ENCODE assay signal across 22 cellular contexts in the genomic region with DNA sequence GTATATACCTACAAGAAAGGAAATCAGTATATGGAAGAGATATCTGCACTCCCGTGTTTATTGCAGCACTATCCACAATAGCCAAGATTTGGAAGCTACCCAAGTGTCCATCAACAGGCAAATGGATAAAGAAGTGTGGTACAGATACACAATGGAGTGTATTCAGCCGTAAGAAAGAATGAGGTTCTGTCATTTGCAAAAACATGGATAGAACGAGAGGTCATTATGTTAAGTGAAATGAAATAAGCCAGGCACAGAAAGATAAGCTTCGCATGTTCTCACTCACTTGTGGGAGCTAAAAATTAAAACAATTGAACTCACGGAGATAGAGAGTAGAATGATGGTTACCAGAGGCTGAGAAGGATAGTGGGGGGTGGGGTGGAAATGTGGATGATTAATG. TPM values are rescaled to one million over a fixed set of nuclear protein-coding genes. Genes with fewer than 3 reads are reported as not detected.
DNase-seq lines count a peak whose midpoint lies in the region; ATAC-seq and TF ChIP-seq lines count a peak whose summit lies in the region.
"Had no signal": no experiment of that assay in that cellular context is flagged by ENCODE, and none has a peak within 500 bp of the region (broad histone marks: within the 10 kb centered on the region; RNA-seq: fewer than 3 reads in every experiment).

No MANE protein-coding gene starts in this region.

- peak overlapping the region; percentile 5 for H3K27ac Mint-ChIP-seq in MCF 10A (ENCODE audit: low read depth, unreplicated experiment)
- H3K27ac Mint-ChIP-seq: activated CD4-positive, alpha-beta memory T cell treated with anti-CD3 and anti-CD28 coated beads for 36 hours; nephron had no signal

- H3K4me3 ChIP-seq in breast epithelium = no peak overlapping the region
- no peak overlapping the region for H3K4me3 ChIP-seq in heart left ventricle
- H3K4me3 ChIP-seq: BLaER1 treated with 17β-estradiol and CSF1 and Interleukin-3, amounts not matched to agents 10 nM and 100 nM; pancreas; upper lobe of right lung had no signal

- H3K4me1 Mint-ChIP-seq in MCF 10A (ENCODE audit: insufficient read depth, unreplicated experiment) = peaks cover 8% of the 10 kb centered on the region
- H3K4me1 Mint-ChIP-seq: nephron had no signal

- DNase-seq in MCF 10A (ENCODE audit: unreplicated experiment) (no peak), breast epithelium (ENCODE audit: low spot score in 2 of 2) (no peak), heart left ventricle (no peak), OCI-M1 (lab: John Stamatoyannopoulos, UW) (no peak), ureter (ENCODE audit: low spot score) (no peak)
- DNase-seq: ACHN; activated CD4-positive, alpha-beta memory T cell treated with anti-CD3 and anti-CD28 coated beads for 36 hours; activated effector memory CD4-positive, alpha-beta T cell treated with anti-CD3 and anti-CD28 coated beads, Interleukin-2, amount 50 U/mL, for 16 hours; cortex of kidney; NCI-H1694; NCI-H510A; pancreas; RPMI8226; stimulated activated CD8-positive, alpha-beta memory T cell treated with anti-CD3 and anti-CD28 coated beads, Interleukin-4, amount 100 ng/mL, for 48 hours; SW 1271; upper lobe of right lung had no signal

- intact Hi-C loops in MCF 10A (cut with micrococcal nuclease) = loop anchor here (5.0 kb wide), 1 partner anchor 1264 kb away; no protein-coding TSS in a partner anchor
- intact Hi-C loops in breast epithelium (cut with DNase I; ENCODE audit: low total_unique reads) = no loop called here
- intact Hi-C loops in heart left ventricle (cut with DNase I) = loop anchor here (5.0 to 10.0 kb wide), 9 partner anchors 114 to 509 kb away; a partner anchor contains a TSS

- no peaks in the 10 kb centered on the region for H3K9me3 ChIP-seq in breast epithelium
- H3K9me3 ChIP-seq in heart left ventricle = peaks cover 0 to 16% (median 5%) of the 10 kb centered on the region in 12 donors
- H3K9me3 ChIP-seq: pancreas, upper lobe of right lung had no signal

- WGBS in heart left ventricle, 4 donors = 30 to 36% (median 33%) methylated on average over 5 of the region's 5 CpGs

- H3K27ac ChIP-seq in breast epithelium = no peak overlapping the region
- peak overlapping the region in 1 of 12 donors; percentile 44 for H3K27ac ChIP-seq in heart left ventricle
- H3K27ac ChIP-seq in temporal lobe (ENCODE audit: low read depth, low read length) = peak overlapping the region; percentile 36
- H3K27ac ChIP-seq: BLaER1 treated with 17β-estradiol and CSF1 and Interleukin-3, amounts not matched to agents 10 nM and 100 nM; pancreas; upper lobe of right lung had no signal

- H3K27me3 ChIP-seq in breast epithelium = no peaks in the 10 kb centered on the region
- no peaks in the 10 kb centered on the region for H3K27me3 ChIP-seq in heart left ventricle
- H3K27me3 ChIP-seq: BLaER1 treated with 17β-estradiol and CSF1 and Interleukin-3, amounts not matched to agents 10 nM and 100 nM; pancreas; upper lobe of right lung had no signal

- no peak for TF ChIP-seq CTCF in MCF 10A (IDR thresholded peaks at IDR 0.05; ENCODE audit: unreplicated experiment)
- no peak for TF ChIP-seq CTCF in breast epithelium (IDR thresholded peaks at IDR 0.05)
- TF ChIP-seq CTCF in heart left ventricle (IDR thresholded peaks at IDR 0.05) = no peak

- no peaks in the 10 kb centered on the region for H3K27me3 Mint-ChIP-seq in MCF 10A (ENCODE audit: insufficient read depth, unreplicated experiment)

- H3K9me3 Mint-ChIP-seq in MCF 10A (ENCODE audit: unreplicated experiment) = no peaks in the 10 kb centered on the region

- no peaks in the 10 kb centered on the region for H3K36me3 Mint-ChIP-seq in MCF 10A (ENCODE audit: insufficient read depth, unreplicated experiment)
- H3K36me3 Mint-ChIP-seq: activated CD4-positive, alpha-beta memory T cell treated with anti-CD3 and anti-CD28 coated beads for 36 hours had no signal

- H3K36me3 ChIP-seq in breast epithelium = no peaks in the 10 kb centered on the region
- H3K36me3 ChIP-seq in heart left ventricle = no peaks in the 10 kb centered on the region
- H3K36me3 ChIP-seq: BLaER1 treated with 17β-estradiol and CSF1 and Interleukin-3, amounts not matched to agents 10 nM and 100 nM; pancreas; upper lobe of right lung had no signal

- no TSS peak for BruUV-seq in MCF 10A (replicated peaks; lab: Mats Ljungman, UMichigan)

- no peaks in the 10 kb centered on the region for H3K4me1 ChIP-seq in breast epithelium
- H3K4me1 ChIP-seq in heart left ventricle = peaks cover 0 to 14% (median 6%) of the 10 kb centered on the region in 12 donors
- H3K4me1 ChIP-seq: pancreas, upper lobe of right lung had no signal

- POLR2A ChIA-PET in MCF 10A (lab: Yijun Ruan, JAX) = interaction anchor here (0.5 kb wide), 1 partner anchor 605 kb away, joined by 4 read pairs; no protein-coding TSS in a partner anchor

- no peak for TF ChIP-seq POLR2A in breast epithelium (IDR thresholded peaks at IDR 0.05)
- TF ChIP-seq POLR2A in heart left ventricle (IDR thresholded peaks at IDR 0.05) = no peak

- ATAC-seq in SK-N-SH treated with all-trans-retinoic acid at 6 μM for 48 hours (no peak), heart left ventricle (peak; percentile 68 to 84 (median 73)), HG03342 (IDR thresholded peaks at IDR 0.05; ENCODE audit: unreplicated experiment) (no peak)
- ATAC-seq: pancreas, sciatic nerve, upper lobe of right lung had no signal

- CTCF ChIA-PET in MCF 10A (lab: Yijun Ruan, JAX) = interaction anchor here (0.6 to 1.6 kb wide), 4 partner anchors 113 to 1304 kb away, joined by 3 to 12 read pairs (median 4); no protein-coding TSS in a partner anchor

- H3K4me3 Mint-ChIP-seq in MCF 10A (ENCODE audit: unreplicated experiment) = no peak overlapping the region
- H3K4me3 Mint-ChIP-seq: activated CD4-positive, alpha-beta memory T cell treated with anti-CD3 and anti-CD28 coated beads for 36 hours; nephron had no signal

TF ChIP-seq in SK-N-SH treated with all-trans-retinoic acid at 6 μM for 48 hours, 23 proteins besides CTCF, POLR2A, EP300 and RAD21:
- TF ChIP-seq ARNTL (CRISPR knock-in tag; IDR thresholded peaks at IDR 0.05; ENCODE audit: borderline replicate concordance, low read depth) = no peak
- peak; percentile 53 for TF ChIP-seq ISL1 (CRISPR knock-in tag; IDR thresholded peaks at IDR 0.05)
- peak; percentile 43 for TF ChIP-seq TCF4 (CRISPR knock-in tag; IDR thresholded peaks at IDR 0.05; ENCODE audit: borderline replicate concordance)
- TF ChIP-seq SNAI2 (CRISPR knock-in tag; IDR thresholded peaks at IDR 0.05) = no peak
- no peak for TF ChIP-seq BACH2 (CRISPR knock-in tag; IDR thresholded peaks at IDR 0.05; ENCODE audit: borderline replicate concordance)
- TF ChIP-seq ZNF70 (CRISPR knock-in tag; IDR thresholded peaks at IDR 0.05) = no peak
- TF ChIP-seq PPARA (CRISPR knock-in tag; IDR thresholded peaks at IDR 0.05; ENCODE audit: borderline replicate concordance) = no peak

RNA-seq across cellular contexts. Expression of a gene that starts 53.1 kb away (rescaled TPM):
- total RNA-seq in MCF 10A (2022) = 1.1 TPM in 2 replicates
- total RNA-seq in breast epithelium = 1 to 10 TPM in 2 of 3 donors, not detected in 1; 1.2 to 2.3 TPM
- total RNA-seq in heart left ventricle = 1 to 10 TPM; 1.1 to 4.5 (median 3.2) TPM
- 1 to 10 TPM in 1 of 2 donors, under 1 TPM in 1; 0.91 to 4.6 TPM for polyA plus RNA-seq in heart left ventricle
- 51.1 TPM for total RNA-seq in temporal lobe
- 7.3 TPM for total RNA-seq in ureter
- total RNA-seq: activated CD4-positive, alpha-beta memory T cell treated with anti-CD3 and anti-CD28 coated beads for 36 hours had no signal

Comparison
In these comparisons a context has a peak if more than half of its experiments do, and no peak if none do; other contexts are left out.
1. ATAC-seq: peak in heart left ventricle (4 of 4); none in SK-N-SH treated with all-trans-retinoic acid at 6 μM for 48 hours (single experiment) and HG03342 (single experiment).